ENCODE assay signal across 10 cellular contexts in the genomic region with DNA sequence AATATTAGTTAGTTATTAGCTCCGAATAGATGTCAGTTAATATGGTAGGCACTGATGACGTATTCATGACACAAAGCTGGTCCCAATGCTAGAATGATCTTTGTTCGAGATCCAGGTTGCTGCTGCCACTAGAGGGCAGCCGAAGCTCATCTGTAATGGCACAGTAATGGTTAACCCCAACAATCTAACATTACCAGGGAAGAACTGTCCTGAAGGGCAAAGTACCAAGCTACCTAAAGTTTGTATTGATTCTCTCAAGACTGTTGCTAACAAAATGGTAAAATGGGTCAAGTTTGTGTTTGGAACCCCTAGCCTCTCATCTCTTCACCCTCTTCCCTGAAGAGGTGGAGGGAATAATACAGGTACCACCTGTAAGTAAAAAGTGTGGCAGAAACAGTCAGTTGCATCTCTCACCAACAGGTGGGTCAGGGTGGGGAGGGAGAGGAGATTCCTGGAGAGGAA. TPM values are rescaled to one million over a fixed set of nuclear protein-coding genes. Genes with fewer than 3 reads are reported as not detected.
A peak's percentile ranks its signal among the peaks of the same experiment; 100 is the strongest.
DNase-seq lines count a peak whose midpoint lies in the region; ATAC-seq and TF ChIP-seq lines count a peak whose summit lies in the region.
"Not testable (repeated sequence)": the region's sequence is repeated elsewhere in the genome, so short reads cannot be mapped to it uniquely, and the experiment has no call there.
"Had no signal": no experiment of that assay in that cellular context is flagged by ENCODE, and none has a peak within 500 bp of the region (broad histone marks: within the 10 kb centered on the region; RNA-seq: fewer than 3 reads in every experiment).

No MANE protein-coding gene starts in this region.

- not testable (repeated sequence) for H3K4me3 ChIP-seq in DND-41 (ENCODE audit: low read depth in 1 of 2, low read length in 2 of 2); left lung; smooth muscle cell

- not testable (repeated sequence) for H3K27ac ChIP-seq in DND-41 (ENCODE audit: low read length); left lung; smooth muscle cell (ENCODE audit: low read depth)

- H3K4me1 Mint-ChIP-seq in endothelial cell (ENCODE audit: unreplicated experiment): not testable (repeated sequence)

- H3K27me3 Mint-ChIP-seq in endothelial cell (ENCODE audit: unreplicated experiment): not testable (repeated sequence)

- intact Hi-C loops in left lung (cut with DNase I): not testable (repeated sequence)

- 38% methylated on average over 4 of the region's 4 CpGs for WGBS in smooth muscle cell (ENCODE audit: low lambda C conversion rate)

- not testable (repeated sequence) for H2AFZ ChIP-seq in DND-41 (ENCODE audit: low read depth, low read length); smooth muscle cell (ENCODE audit: low read depth)

- not testable (repeated sequence) for H3K4me1 ChIP-seq in DND-41 (ENCODE audit: insufficient read depth, low read length); left lung; smooth muscle cell (ENCODE audit: low read depth)

- H3K79me2 ChIP-seq in DND-41 (ENCODE audit: insufficient read depth, low read length); smooth muscle cell (ENCODE audit: low read depth): not testable (repeated sequence)

- peak; percentile 45 for TF ChIP-seq CTCF in DND-41 (IDR thresholded peaks at IDR 0.05; ENCODE audit: borderline replicate concordance, extremely low read depth, low read length, poor library complexity, severe bottlenecking)
- TF ChIP-seq CTCF in endothelial cell (IDR thresholded peaks at IDR 0.05; ENCODE audit: unreplicated experiment): peak; percentile 45
- peak; percentile 30 to 32 for TF ChIP-seq CTCF in left lung (IDR thresholded peaks at IDR 0.05)
- TF ChIP-seq CTCF in smooth muscle cell (IDR thresholded peaks at IDR 0.05; ENCODE audit: borderline replicate concordance, insufficient read depth, poor library complexity, severe bottlenecking): peak; percentile 42

- not testable (repeated sequence) for H3K27ac Mint-ChIP-seq in endothelial cell (ENCODE audit: unreplicated experiment)

- H3K9ac ChIP-seq in DND-41 (ENCODE audit: low read depth, low read length); smooth muscle cell (ENCODE audit: low read depth): not testable (repeated sequence)

- not testable (repeated sequence) for H3K4me2 ChIP-seq in DND-41 (ENCODE audit: insufficient read depth, low read length); smooth muscle cell

- not testable (repeated sequence) for H3K4me3 Mint-ChIP-seq in endothelial cell (ENCODE audit: unreplicated experiment)

- H3K9me3 ChIP-seq in DND-41 (ENCODE audit: insufficient read depth, low read length, severe bottlenecking); left lung; smooth muscle cell (replicated peaks; ENCODE audit: low read depth): not testable (repeated sequence)

- not testable (repeated sequence) for H3K36me3 Mint-ChIP-seq in endothelial cell (ENCODE audit: low read depth, unreplicated experiment)

- peak; percentile 95 for ATAC-seq in DND-41 (ENCODE audit: insufficient read depth, low read depth)
- peak; percentile 96 for ATAC-seq in GM19351 (IDR thresholded peaks at IDR 0.05; ENCODE audit: unreplicated experiment)
- ATAC-seq in HG02623 (IDR thresholded peaks at IDR 0.05; ENCODE audit: unreplicated experiment): peak; percentile 74
- ATAC-seq in HG03521 (IDR thresholded peaks at IDR 0.05; ENCODE audit: unreplicated experiment): peak; percentile 78
- peak; percentile 93 for ATAC-seq in activated CD4-positive, CD25-positive, alpha-beta regulatory T cell treated with anti-CD3 and anti-CD28 coated beads, Interleukin-2, amount 50 U/mL, for 24 hours
- ATAC-seq in left lung: peak; percentile 90

- H3F3A ChIP-seq in smooth muscle cell (ENCODE audit: low read depth): not testable (repeated sequence)

- not testable (repeated sequence) for H3K36me3 ChIP-seq in DND-41 (ENCODE audit: insufficient read depth, low read length); left lung; smooth muscle cell (ENCODE audit: low read depth)

- H3K27me3 ChIP-seq in DND-41 (ENCODE audit: insufficient read depth, low read length, poor library complexity); left lung; smooth muscle cell (ENCODE audit: low read depth): not testable (repeated sequence)

- H4K20me1 ChIP-seq in DND-41 (ENCODE audit: insufficient read depth, low read length): not testable (repeated sequence)
- peaks cover 13% of the 10 kb centered on the region for H4K20me1 ChIP-seq in smooth muscle cell (ENCODE audit: low read depth)

- H3K9me3 Mint-ChIP-seq in endothelial cell (ENCODE audit: unreplicated experiment): not testable (repeated sequence)

- not testable (repeated sequence) for DNase-seq in DND-41; endothelial cell (ENCODE audit: low spot score); left lung; smooth muscle cell (lab: John Stamatoyannopoulos, UW; ENCODE audit: unreplicated experiment)

RNA-seq across cellular contexts. Expression of gene POM121C, which starts 33.6 kb away (rescaled TPM):
- total RNA-seq in endothelial cell (ENCODE audit: unreplicated experiment) (66.4 TPM), left lung (10 to 100 TPM; 32.0 to 43.1 TPM), smooth muscle cell (6.9 and 8.0 TPM in 2 replicates)
- polyA plus RNA-seq in smooth muscle cell: 12.5 and 20.4 TPM in 2 replicates

RNA-seq across cellular contexts. Expression of gene SPDYE5, which starts 39.6 kb away (rescaled TPM):
- total RNA-seq in endothelial cell (ENCODE audit: unreplicated experiment): not detected
- total RNA-seq in left lung: not detected
- not detected in 2 replicates for total RNA-seq in smooth muscle cell
- polyA plus RNA-seq in smooth muscle cell: 0.22 and 1.1 TPM in 2 replicates
- total RNA-seq: activated naive CD8-positive, alpha-beta T cell treated with anti-CD3 and anti-CD28 coated beads for 36 hours; LHCN-M2 had no signal

RNA-seq across cellular contexts. Expression of gene TRIM73, which starts 57.1 kb away (rescaled TPM):
- 7.4 TPM for total RNA-seq in endothelial cell (ENCODE audit: unreplicated experiment)
- 1 to 10 TPM; 2.0 to 2.8 TPM for total RNA-seq in left lung
- 1.2 and 22.4 TPM in 2 replicates for total RNA-seq in smooth muscle cell
- polyA plus RNA-seq in smooth muscle cell: 1.6 and 4.9 TPM in 2 replicates
